ENCODE assay signal across 25 cellular contexts in the genomic region with DNA sequence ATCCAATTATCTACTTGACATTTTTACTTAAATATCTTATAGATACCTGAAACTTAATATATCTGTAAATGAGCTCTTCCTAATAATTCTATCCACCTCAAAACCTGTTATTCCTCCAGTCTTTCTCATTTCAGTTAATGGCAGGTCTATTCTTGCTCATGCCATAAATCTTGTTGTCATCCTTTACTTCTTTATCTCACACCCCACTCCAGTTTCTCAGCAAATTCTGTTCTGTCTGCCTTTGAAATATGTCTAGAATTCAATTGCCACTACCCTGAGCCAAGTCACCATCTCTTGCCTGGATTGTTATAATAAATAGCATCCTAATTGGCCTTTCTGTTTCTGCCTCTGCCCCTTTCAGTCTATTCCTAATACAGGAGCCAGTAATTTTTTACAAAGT.
"Had no signal": no experiment of that assay in that cellular context is flagged by ENCODE, and none has a peak within 500 bp of the region (broad histone marks: within the 10 kb centered on the region; RNA-seq: fewer than 3 reads in every experiment).

No MANE protein-coding gene starts in this region.

- H3K9me3 ChIP-seq: colonic mucosa, gastrocnemius medialis, lower lobe of right lung, mucosa of descending colon, neutrophil, pancreas, right lobe of liver, suprapubic skin, transverse colon had no signal

- H3K4me1 ChIP-seq: colonic mucosa, gastrocnemius medialis, lower lobe of right lung, pancreas, right lobe of liver, suprapubic skin, transverse colon had no signal

- H3K36me3 ChIP-seq: colonic mucosa, gastrocnemius medialis, lower lobe of right lung, neutrophil, pancreas had no signal

- FAIRE-seq: keratinocyte, pancreas, small intestine had no signal

- H3K27ac ChIP-seq: colonic mucosa, epithelial cell of prostate, gastrocnemius medialis, lower lobe of right lung, neutrophil, pancreas, right lobe of liver, suprapubic skin, transverse colon had no signal

- ATAC-seq: esophagus mucosa; gastrocnemius medialis; left ventricle myocardium superior; lower lobe of right lung; mucosa of descending colon; natural killer cell treated with Interleukin-12 subunit alpha and Interleukin-12 subunit beta and Interleukin-15 and Interleukin-18, amount 100 ng/mL, for 72 hours; pancreas; right lobe of liver; stimulated activated naive CD8-positive, alpha-beta T cell treated with anti-CD3 and anti-CD28 coated beads, Interleukin-15, amount 100 ng/mL, for 72 hours had no signal

- DNase-seq: colonic mucosa; effector CD8-positive, alpha-beta T cell; endodermal cell; foreskin fibroblast; gastrocnemius medialis; head of caudate nucleus; left ventricle myocardium superior; lower lobe of right lung; mucosa of descending colon; naive B cell; pancreas; right lobe of liver; small intestine; stimulated activated CD4-positive, alpha-beta T cell treated with anti-CD3 and anti-CD28 coated beads, Interleukin-1b, Interleukin-23, amount 100 ng/mL, for 48 hours; stimulated activated CD4-positive, alpha-beta T cell treated with anti-CD3 and anti-CD28 coated beads, Interleukin-4, amount 100 ng/mL, for 1 hour; stimulated activated CD8-positive, alpha-beta memory T cell treated with anti-CD3 and anti-CD28 coated beads, Interleukin-4, amount 100 ng/mL, for 48 hours; stimulated activated naive CD4-positive, alpha-beta T cell; stimulated activated naive CD8-positive, alpha-beta T cell treated with anti-CD3 and anti-CD28 coated beads, Interleukin-15, amount 100 ng/mL, for 72 hours; transverse colon had no signal

- H3K27me3 ChIP-seq: colonic mucosa, gastrocnemius medialis, neutrophil, pancreas, right lobe of liver, suprapubic skin, transverse colon had no signal

- H3K4me3 ChIP-seq: colonic mucosa, gastrocnemius medialis, lower lobe of right lung, mucosa of descending colon, pancreas, right lobe of liver, suprapubic skin, transverse colon had no signal
